In genomic region chr2:218732761-218733158, GRCh38 we compare ENCODE assay signal across 17 cellular contexts. TPM values are rescaled to one million over a fixed set of nuclear protein-coding genes. Genes with fewer than 3 reads are reported as not detected.
DNase-seq lines count a peak whose midpoint lies in the region; ATAC-seq, FAIRE-seq and TF ChIP-seq lines count a peak whose summit lies in the region.
"Had no signal": no experiment of that assay in that cellular context is flagged by ENCODE, and none has a peak within 500 bp of the region (broad histone marks: within the 10 kb centered on the region; RNA-seq: fewer than 3 reads in every experiment).

No MANE protein-coding gene starts in this region.

- H3K36me3 ChIP-seq in GM12878 (ENCODE audit: control insufficient read depth in 2 of 2, insufficient read depth in 2 of 2, low read length in 1 of 2) (peaks cover 4 to 8% of the 10 kb centered on the region in 2 experiments; a peak in 2 of 4 replicates), keratinocyte (ENCODE audit: control insufficient read depth in 2 of 2, extremely low read depth in 1 of 2, insufficient read depth in 2 of 2, low read length in 2 of 2) (peaks cover 5 to 18% of the 10 kb centered on the region in 2 experiments), stomach (peaks cover 3 to 14% (median 11%) of the 10 kb centered on the region in 4 donors)

- H3K4me1 ChIP-seq in GM12878 (ENCODE audit: control insufficient read depth, insufficient read depth, low read length): peaks cover 12% of the 10 kb centered on the region
- peaks cover 54% of the 10 kb centered on the region for H3K4me1 ChIP-seq in keratinocyte (ENCODE audit: control insufficient read depth, extremely low read depth, insufficient read depth, low read length)
- peaks cover 4 to 40% (median 18%) of the 10 kb centered on the region in 4 donors for H3K4me1 ChIP-seq in stomach

- no peaks in the 10 kb centered on the region for H4K20me1 ChIP-seq in GM12878 (ENCODE audit: control insufficient read depth, insufficient read depth)
- H4K20me1 ChIP-seq in keratinocyte (ENCODE audit: control insufficient read depth, extremely low read depth, insufficient read depth, low read length): no peaks in the 10 kb centered on the region

- H3K4me3 ChIP-seq in GM12878: no peak overlapping the region
- no peak overlapping the region for H3K4me3 ChIP-seq in keratinocyte (ENCODE audit: control insufficient read depth in 2 of 3, extremely low read depth in 1 of 3, insufficient read depth in 2 of 3, low read depth in 1 of 3, low read length in 3 of 3)
- no peak overlapping the region for H3K4me3 ChIP-seq in stomach

- no peaks in the 10 kb centered on the region for H3K27me3 Mint-ChIP-seq in activated CD4-positive, alpha-beta T cell treated with anti-CD3 and anti-CD28 coated beads, Interleukin-2, amount 10 ng/mL, durations not matched to agents 24 days and 14 days
- H3K27me3 Mint-ChIP-seq: activated naive CD4-positive, alpha-beta T cell treated with anti-CD3 and anti-CD28 coated beads, Interleukin-2, amount 50 U/mL, for 24 hours; stimulated activated naive CD8-positive, alpha-beta T cell treated with anti-CD3 and anti-CD28 coated beads, Interleukin-15, Interleukin-2, amounts not matched to agents 100 ng/mL and 50 ng/mL, for 24 hours had no signal

- no peaks in the 10 kb centered on the region for H3K27me3 ChIP-seq in GM12878 (replicated peaks in 1 of 2; ENCODE audit: control insufficient read depth in 2 of 2, insufficient read depth in 2 of 2, low read length in 1 of 2)
- no peaks in the 10 kb centered on the region for H3K27me3 ChIP-seq in keratinocyte (ENCODE audit: control insufficient read depth, extremely low read depth, insufficient read depth, low read length)
- H3K27me3 ChIP-seq in stomach: no peaks in the 10 kb centered on the region

- H3K4me3 Mint-ChIP-seq in activated CD4-positive, alpha-beta T cell treated with anti-CD3 and anti-CD28 coated beads, Interleukin-2, amount 10 ng/mL, durations not matched to agents 24 days and 14 days: no peak overlapping the region
- H3K4me3 Mint-ChIP-seq: activated naive CD4-positive, alpha-beta T cell treated with anti-CD3 and anti-CD28 coated beads, Interleukin-2, amount 50 U/mL, for 24 hours; stimulated activated naive CD8-positive, alpha-beta T cell treated with anti-CD3 and anti-CD28 coated beads, Interleukin-15, Interleukin-2, amounts not matched to agents 100 ng/mL and 50 ng/mL, for 24 hours had no signal

- in situ Hi-C loops in GM12878 (cut with MboI): no loop called here

- H3K4me2 ChIP-seq in GM12878 (ENCODE audit: control insufficient read depth, insufficient read depth) (no peak overlapping the region), keratinocyte (ENCODE audit: control insufficient read depth, extremely low read depth, insufficient read depth, low read depth, low read length) (peak overlapping the region; percentile 39)

- no peak overlapping the region for H2AFZ ChIP-seq in GM12878 (ENCODE audit: control insufficient read depth, low read depth, low read length)
- H2AFZ ChIP-seq in keratinocyte (ENCODE audit: control insufficient read depth, low read length): no peak overlapping the region

- H3K9me3 ChIP-seq in GM12878 (replicated peaks; ENCODE audit: control insufficient read depth, insufficient read depth, low read length): no peaks in the 10 kb centered on the region; the same call in 2 of the 3 replicates
- H3K9me3 ChIP-seq in keratinocyte (ENCODE audit: control insufficient read depth, low read depth, low read length): no peaks in the 10 kb centered on the region
- H3K9me3 ChIP-seq in stomach: no peaks in the 10 kb centered on the region

- H3K27ac ChIP-seq in GM12878 (ENCODE audit: control insufficient read depth, insufficient read depth): peak overlapping the region; percentile 72; the same call in 1 of the 2 replicates
- H3K27ac ChIP-seq in keratinocyte (ENCODE audit: control insufficient read depth, insufficient read depth, low read length): peak overlapping the region; percentile 95
- H3K27ac ChIP-seq in stomach: peak overlapping the region in 4 of 5 donors; percentile 14 to 75 (median 58)

- TF ChIP-seq RAD21 in GM12878 (IDR thresholded peaks at IDR 0.05; ENCODE audit: insufficient read depth, low read depth, low read length): no peak

- H3K9ac ChIP-seq in GM12878 (ENCODE audit: control insufficient read depth, insufficient read depth, low read length): no peak overlapping the region
- peak overlapping the region; percentile 40 for H3K9ac ChIP-seq in keratinocyte (ENCODE audit: control insufficient read depth, extremely low read depth, insufficient read depth, low read length)

- RAD21 ChIA-PET in GM12878 (lab: Charles Lee; ENCODE audit: unreplicated experiment): no interaction called here

- peaks cover 3% of the 10 kb centered on the region for H3K9me3 Mint-ChIP-seq in activated CD4-positive, alpha-beta T cell treated with anti-CD3 and anti-CD28 coated beads, Interleukin-2, amount 10 ng/mL, durations not matched to agents 24 days and 14 days

- H3K36me3 Mint-ChIP-seq in activated CD4-positive, alpha-beta T cell treated with anti-CD3 and anti-CD28 coated beads, Interleukin-2, amount 10 ng/mL, durations not matched to agents 24 days and 14 days (ENCODE audit: low read depth): peaks cover 31% of the 10 kb centered on the region

- peak overlapping the region; percentile 80 for H3K27ac Mint-ChIP-seq in activated CD4-positive, alpha-beta T cell treated with anti-CD3 and anti-CD28 coated beads, Interleukin-2, amount 10 ng/mL, durations not matched to agents 24 days and 14 days
- H3K27ac Mint-ChIP-seq: activated naive CD4-positive, alpha-beta T cell treated with anti-CD3 and anti-CD28 coated beads, Interleukin-2, amount 50 U/mL, for 24 hours had no signal

- H3K9me1 ChIP-seq in keratinocyte (ENCODE audit: control insufficient read depth, extremely low read depth, insufficient read depth, low read length): no peaks in the 10 kb centered on the region

- ATAC-seq in GM12878: no peak

- CTCF ChIA-PET in GM12878 (lab: Yijun Ruan, JAX): interaction anchor here (1.0 to 1.3 kb wide), 2 partner anchors 10 to 30 kb away, joined by 3 read pairs; no protein-coding TSS in a partner anchor

- H3K79me2 ChIP-seq in GM12878 (ENCODE audit: control insufficient read depth, insufficient read depth, low read length): peaks cover 15% of the 10 kb centered on the region
- H3K79me2 ChIP-seq in keratinocyte (ENCODE audit: control insufficient read depth, insufficient read depth, low read length): peaks cover 59% of the 10 kb centered on the region

- H3K4me1 Mint-ChIP-seq in activated CD4-positive, alpha-beta T cell treated with anti-CD3 and anti-CD28 coated beads, Interleukin-2, amount 10 ng/mL, durations not matched to agents 24 days and 14 days: peaks cover 34% of the 10 kb centered on the region

- TF ChIP-seq EP300 in GM12878 (IDR thresholded peaks at IDR 0.05; ENCODE audit: borderline replicate concordance in 1 of 2, control insufficient read depth in 1 of 2, low read depth in 2 of 2, low read length in 2 of 2): no peak
- no peak for TF ChIP-seq EP300 in stomach (IDR thresholded peaks at IDR 0.05)

- dilution Hi-C loops in keratinocyte (cut with MboI; ENCODE audit: extremely low pct_ligation_motif_present, low sequenced_read_pairs): no loop called here

- no peak for DNase-seq in activated CD4-positive, alpha-beta T cell treated with anti-CD3 and anti-CD28 coated beads, Interleukin-2, amount 10 ng/mL, durations not matched to agents 24 days and 14 days
- no peak for DNase-seq in activated CD4-positive, alpha-beta T cell treated with anti-CD3 and anti-CD28 coated beads for 48 hours
- DNase-seq in GM12878 (ENCODE audit: low read depth, low spot score) (no peak), keratinocyte (ENCODE audit: low read depth, low spot score) (no peak), stomach (no peak), SK-N-DZ (ENCODE audit: low spot score) (no peak), NAMALWA (ENCODE audit: low spot score) (no peak), GM19238 (ENCODE audit: insufficient read length, low spot score) (no peak)
- DNase-seq: ACHN; activated CD4-positive, alpha-beta T cell treated with anti-CD3 and anti-CD28 coated beads for 1 hour; DMS53; NCI-H226; occipital lobe; SHP77 treated with DMSO at 0.1 percent for 48 hours; stimulated activated CD4-positive, alpha-beta T cell treated with anti-CD3 and anti-CD28 coated beads, Interleukin-4, amount 100 ng/mL, for 1 hour had no signal

- POLR2A ChIA-PET in GM12878 (lab: Charles Lee): interaction anchor here (3.4 kb wide), 1 partner anchor 10 kb away, joined by 10 read pairs; no protein-coding TSS in a partner anchor

- FAIRE-seq in GM12878 (lab: Jason Lieb, UNC) (no peak), keratinocyte (lab: Jason Lieb, UNC) (no peak)

- WGBS in GM12878 (ENCODE audit: insufficient coverage, insufficient replicate concordance, low lambda C conversion rate, missing lambda C conversion rate): 46% methylated on average over 2 of the region's 2 CpGs
- 60 to 83% (median 68%) methylated on average over 2 of the region's 2 CpGs for WGBS in stomach, 5 donors

- SMC1A ChIA-PET in GM12878 (lab: Charles Lee; ENCODE audit: uncharacterized antibody, unreplicated experiment): interaction anchor here (0.6 to 1.5 kb wide), 4 partner anchors 10 to 108 kb away, joined by 3 to 6 read pairs (median 4); no protein-coding TSS in a partner anchor

- TF ChIP-seq POLR2A in GM12878 (IDR thresholded peaks at IDR 0.05; ENCODE audit: low read depth, low read length) (no peak), stomach (IDR thresholded peaks at IDR 0.05) (no peak)

- TF ChIP-seq CTCF in GM12878 (IDR thresholded peaks at IDR 0.05 in 2 of 3, conservative IDR thresholded peaks at IDR 0.05 in 1 of 3; ENCODE audit: control insufficient read depth in 2 of 3, extremely low read depth in 1 of 3, insufficient read depth in 1 of 3, low read depth in 3 of 3, low read length in 3 of 3) (no peak), keratinocyte (optimal IDR thresholded peaks at IDR 0.05 in 1 of 3, IDR thresholded peaks at IDR 0.05 in 1 of 3, conservative IDR thresholded peaks at IDR 0.05 in 1 of 3; ENCODE audit: extremely low read depth in 1 of 3, insufficient read depth in 2 of 3, low read length in 3 of 3) (no peak), stomach (IDR thresholded peaks at IDR 0.05) (no peak)

- BruUV-seq in GM12878 (replicated peaks; lab: Mats Ljungman, UMichigan): no TSS peak

- intact Hi-C loops in activated CD4-positive, alpha-beta T cell treated with anti-CD3 and anti-CD28 coated beads, Interleukin-2, amount 10 ng/mL, durations not matched to agents 24 days and 14 days (cut with micrococcal nuclease): loop anchor here (1.0 to 5.0 kb wide), 2 partner anchors 12 to 165 kb away; no protein-coding TSS in a partner anchor
- intact Hi-C loops in GM12878 (cut with micrococcal nuclease; ENCODE audit: unreplicated experiment) (no loop called here), stomach (cut with DNase I; ENCODE audit: low total_unique reads) (no loop called here)

RNA-seq across cellular contexts. Expression of gene TTLL4, which starts 22.1 kb away (rescaled TPM):
- 66.1 and 71.2 TPM in 2 replicates for total RNA-seq in activated CD4-positive, alpha-beta T cell treated with anti-CD3 and anti-CD28 coated beads, Interleukin-2, amount 10 ng/mL, durations not matched to agents 24 days and 14 days
- 98.7 and 112 TPM in 2 replicates for total RNA-seq in GM12878 (2013; cell fraction: nucleolus; rRNA removed)
- 22.3 and 31.7 TPM in 2 replicates for total RNA-seq in GM12878 (2014; rRNA removed)
- 20.4 and 20.7 TPM in 2 replicates for total RNA-seq in GM12878 (2014; rRNA removed; fragmentation: Illumina TruSeq; extraction: Trizol)
- total RNA-seq in GM12878 (2021): 49.1 and 51.7 TPM in 2 replicates
- polyA plus RNA-seq in GM12878 (2011; ENCODE audit: low read depth): 16.7 TPM
- polyA plus RNA-seq in GM12878 (2011; rRNA removed): 35.9 and 50.8 TPM in 2 replicates
- 47.3 and 57.9 TPM in 2 replicates for polyA plus RNA-seq in GM12878 (2011; cell fraction: cytosol; rRNA removed)
- polyA plus RNA-seq in GM12878 (2011; cell fraction: nucleus; rRNA removed): 174 and 209 TPM in 2 replicates
- 13.6 and 19.5 TPM in 2 replicates for polyA plus RNA-seq in GM12878 (2012)
- 62.7 and 63.1 TPM in 2 replicates for polyA plus RNA-seq in GM12878 (2014; fragmentation: Illumina TruSeq; extraction: Trizol)
- polyA plus RNA-seq in GM12878 (2014; fragmentation: Nextera tagmentation; extraction: Ambion mirVana): 10 to 100 TPM; 16.6 to 18.7 TPM
- 34.1 and 35.7 TPM in 2 replicates for polyA plus RNA-seq in GM12878 (2014; rRNA removed)
- polyA plus RNA-seq in GM12878 (2016; fragmentation: Nextera tagmentation; extraction: Ambion mirVana): 10 to 100 TPM; 27.5 to 38.0 TPM
- 80.0 and 87.2 TPM in 2 replicates for polyA minus RNA-seq in GM12878 (2011; rRNA and poly(A)+ RNA removed)
- 17.5 and 19.5 TPM in 2 replicates for polyA minus RNA-seq in GM12878 (2011; cell fraction: cytosol; rRNA and poly(A)+ RNA removed)
- 64.6 and 98.3 TPM in 2 replicates for polyA minus RNA-seq in GM12878 (2011; cell fraction: nucleus; rRNA and poly(A)+ RNA removed)
- polyA plus RNA-seq in keratinocyte: 19.6 to 26.3 TPM (median 20.1 TPM) in 3 replicates
- polyA plus RNA-seq in keratinocyte (2011; ENCODE audit: low read depth): 6.0 TPM
- polyA plus RNA-seq in keratinocyte (2011; cell fraction: cytosol; rRNA removed): 10.2 and 17.3 TPM in 2 replicates
- polyA plus RNA-seq in keratinocyte (2011; cell fraction: nucleus; rRNA removed): 55.8 and 67.4 TPM in 2 replicates
- 11.2 and 16.5 TPM in 2 replicates for polyA plus RNA-seq in keratinocyte (2012; ENCODE audit: low replicate concordance)
- polyA minus RNA-seq in keratinocyte: 41.4 to 49.7 TPM (median 45.4 TPM) in 3 replicates
- polyA minus RNA-seq in keratinocyte (2011; cell fraction: cytosol; rRNA and poly(A)+ RNA removed): 23.4 TPM
- polyA minus RNA-seq in keratinocyte (2011; cell fraction: nucleus; rRNA and poly(A)+ RNA removed): 28.2 and 43.6 TPM in 2 replicates
- 100 to 1,000 TPM in 2 of 5 donors, 10 to 100 TPM in 2, 1 to 10 TPM in 1; 8.8 to 139 (median 32.9) TPM for total RNA-seq in stomach
- polyA plus RNA-seq in stomach: 10 to 100 TPM in 2 of 3 donors, 1 to 10 TPM in 1; 9.2 to 11.6 (median 10.1) TPM
- 24.8 and 25.9 TPM in 2 replicates for polyA plus RNA-seq in SK-N-DZ (2014; cell fraction: cytosol; rRNA removed)
- polyA plus RNA-seq in SK-N-DZ (2014; cell fraction: nucleus; rRNA removed): 85.3 and 102 TPM in 2 replicates

RNA-seq across cellular contexts. Expression of gene CYP27A1, which starts 49.2 kb away (rescaled TPM):
- total RNA-seq in activated CD4-positive, alpha-beta T cell treated with anti-CD3 and anti-CD28 coated beads, Interleukin-2, amount 10 ng/mL, durations not matched to agents 24 days and 14 days: 0.09 TPM in 1 of 2 replicates, not detected in the other
- 0.27 and 0.79 TPM in 2 replicates for total RNA-seq in GM12878 (2013; cell fraction: nucleolus; rRNA removed)
- 0.28 and 0.60 TPM in 2 replicates for total RNA-seq in GM12878 (2014; rRNA removed)
- total RNA-seq in GM12878 (2014; rRNA removed; fragmentation: Illumina TruSeq; extraction: Trizol): not detected in 2 replicates
- 0.61 and 0.72 TPM in 2 replicates for total RNA-seq in GM12878 (2021)
- polyA plus RNA-seq in GM12878 (2011; ENCODE audit: low read depth): not detected
- 0.11 and 0.19 TPM in 2 replicates for polyA plus RNA-seq in GM12878 (2011; rRNA removed)
- polyA plus RNA-seq in GM12878 (2011; cell fraction: cytosol; rRNA removed): 0.32 and 0.34 TPM in 2 replicates
- 0.16 and 0.28 TPM in 2 replicates for polyA plus RNA-seq in GM12878 (2011; cell fraction: nucleus; rRNA removed)
- 0.27 and 0.43 TPM in 2 replicates for polyA plus RNA-seq in GM12878 (2012)
- polyA plus RNA-seq in GM12878 (2014; fragmentation: Illumina TruSeq; extraction: Trizol): 0.22 TPM in 1 of 2 replicates, not detected in the other
- under 1 TPM in 1 of 2 experiments, not detected in 1; 0.13 TPM for polyA plus RNA-seq in GM12878 (2014; fragmentation: Nextera tagmentation; extraction: Ambion mirVana)
- polyA plus RNA-seq in GM12878 (2014; rRNA removed): 0.10 and 0.35 TPM in 2 replicates
- polyA plus RNA-seq in GM12878 (2016; fragmentation: Nextera tagmentation; extraction: Ambion mirVana): under 1 TPM; 0.12 to 0.14 TPM
- 0.21 TPM in 1 of 2 replicates, not detected in the other for polyA minus RNA-seq in GM12878 (2011; rRNA and poly(A)+ RNA removed)
- polyA minus RNA-seq in GM12878 (2011; cell fraction: cytosol; rRNA and poly(A)+ RNA removed): not detected in 2 replicates
- not detected in 2 replicates for polyA minus RNA-seq in GM12878 (2011; cell fraction: nucleus; rRNA and poly(A)+ RNA removed)
- 0.12 to 0.27 TPM (median 0.19 TPM) in 3 replicates for polyA plus RNA-seq in keratinocyte
- not detected for polyA plus RNA-seq in keratinocyte (2011; ENCODE audit: low read depth)
- 0.05 and 0.32 TPM in 2 replicates for polyA plus RNA-seq in keratinocyte (2011; cell fraction: cytosol; rRNA removed)
- polyA plus RNA-seq in keratinocyte (2011; cell fraction: nucleus; rRNA removed): 0.56 and 0.88 TPM in 2 replicates
- polyA plus RNA-seq in keratinocyte (2012; ENCODE audit: low replicate concordance): 0.08 and 0.63 TPM in 2 replicates
- polyA minus RNA-seq in keratinocyte: 0.40 TPM in 1 of 3 replicates, not detected in the others
- polyA minus RNA-seq in keratinocyte (2011; cell fraction: cytosol; rRNA and poly(A)+ RNA removed): not detected
- polyA minus RNA-seq in keratinocyte (2011; cell fraction: nucleus; rRNA and poly(A)+ RNA removed): 0.53 and 1.7 TPM in 2 replicates
- 100 to 1,000 TPM in 1 of 5 donors, 10 to 100 TPM in 4; 11.6 to 546 (median 15.8) TPM for total RNA-seq in stomach
- polyA plus RNA-seq in stomach: 10 to 100 TPM in 2 of 3 donors, 1 to 10 TPM in 1; 4.4 to 10.7 (median 10.4) TPM
- 0.48 TPM in 1 of 2 replicates, not detected in the other for polyA plus RNA-seq in SK-N-DZ (2014; cell fraction: cytosol; rRNA removed)
- 0.30 and 0.49 TPM in 2 replicates for polyA plus RNA-seq in SK-N-DZ (2014; cell fraction: nucleus; rRNA removed)

Comparison
In these comparisons a context has a peak if more than half of its experiments do, and no peak if none do; other contexts are left out.
1. RNA of gene CYP27A1, which starts 49.2 kb away (total RNA-seq): 11.6 to 546 TPM in stomach; 0.27 to 0.79 TPM in GM12878 and 0.09 TPM in activated CD4-positive, alpha-beta T cell treated with anti-CD3 and anti-CD28 coated beads, Interleukin-2, amount 10 ng/mL, durations not matched to agents 24 days and 14 days; every median in the first group is over 4 times any median in the second.
2. Peak in every context shown above with its lines, with median percentiles within 50 percentile points of each other: H3K27ac ChIP-seq.